27 cellular contexts compared by ENCODE assay signal in the genomic region with DNA sequence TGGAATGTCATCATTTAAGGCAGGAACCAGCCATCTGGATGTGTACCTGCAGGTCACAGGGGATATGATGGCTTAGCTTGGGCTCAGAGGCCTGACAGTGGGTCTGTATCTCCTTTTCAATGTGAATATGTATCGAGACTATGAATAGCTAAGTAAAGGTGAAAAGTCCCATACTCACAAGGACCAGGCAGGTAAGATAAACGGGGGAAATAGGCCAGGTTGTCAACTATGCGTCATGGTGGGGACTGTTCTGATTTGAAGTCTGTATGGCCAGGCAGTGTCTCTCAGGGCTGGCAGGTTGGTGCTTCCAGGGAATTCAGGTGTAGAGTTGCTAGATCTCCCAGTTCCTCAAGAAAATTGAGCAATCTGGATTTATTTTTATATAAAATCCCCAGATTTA.
"Had no signal": no experiment of that assay in that cellular context is flagged by ENCODE, and none has a peak within 500 bp of the region (broad histone marks: within the 10 kb centered on the region; RNA-seq: fewer than 3 reads in every experiment).

No MANE protein-coding gene starts in this region.

- DNase-seq: colonic mucosa; effector CD8-positive, alpha-beta T cell; foreskin keratinocyte; glutamatergic neuron; heart right ventricle; hippocampal formation; left ventricle myocardium superior; lower lobe of right lung; mucosa of descending colon; naive B cell; pancreas; retina; right lobe of liver; small intestine; stimulated activated CD4-positive, alpha-beta T cell treated with anti-CD3 and anti-CD28 coated beads, Interleukin-15, amount 100 ng/mL, for 24 hours; stimulated activated CD4-positive, alpha-beta T cell treated with anti-CD3 and anti-CD28 coated beads, Interleukin-2, amount 100 ng/mL, for 48 hours; stimulated activated naive B cell treated with anti-CD40 and anti-IgM and Interleukin-4, amounts not matched to agents 10 μg/mL and 1 μg/mL and 100 μg/mL, for 72 hours; upper lobe of left lung had no signal

- H3K27me3 Mint-ChIP-seq: dendritic cell treated with granulocyte-macrophage colony-stimulating factor and Interleukin-4, amounts not matched to agents 40 ng/mL and 50 ng/mL, for 4 days; naive B cell; natural killer cell treated with Interleukin-12 subunit alpha and Interleukin-12 subunit beta and Interleukin-15 and Interleukin-18, amount 100 ng/mL, for 72 hours; stimulated activated naive B cell treated with anti-CD40 and anti-IgM and Interleukin-4, amounts not matched to agents 10 μg/mL and 1 μg/mL and 100 μg/mL, for 72 hours; stimulated activated naive CD8-positive, alpha-beta T cell treated with anti-CD3 and anti-CD28 coated beads, Interleukin-15, Interleukin-2, amounts not matched to agents 100 ng/mL and 50 ng/mL, for 24 hours had no signal

- H3K36me3 Mint-ChIP-seq: naive B cell; stimulated activated naive B cell treated with anti-CD40 and anti-IgM and Interleukin-4, amounts not matched to agents 10 μg/mL and 1 μg/mL and 100 μg/mL, for 72 hours had no signal

- H3K4me1 ChIP-seq: colonic mucosa, esophagus muscularis mucosa, foreskin keratinocyte, gastroesophageal sphincter, lower lobe of right lung, pancreas, right lobe of liver, tibial nerve, upper lobe of left lung had no signal

- H3K9me3 Mint-ChIP-seq: neural crest cell had no signal

- H3K4me3 Mint-ChIP-seq: dendritic cell treated with granulocyte-macrophage colony-stimulating factor and Interleukin-4, amounts not matched to agents 40 ng/mL and 50 ng/mL, for 4 days; naive B cell; natural killer cell treated with Interleukin-12 subunit alpha and Interleukin-12 subunit beta and Interleukin-15 and Interleukin-18, amount 100 ng/mL, for 72 hours; neural crest cell; stimulated activated naive B cell treated with anti-CD40 and anti-IgM and Interleukin-4, amounts not matched to agents 10 μg/mL and 1 μg/mL and 100 μg/mL, for 72 hours; stimulated activated naive CD8-positive, alpha-beta T cell treated with anti-CD3 and anti-CD28 coated beads, Interleukin-15, Interleukin-2, amounts not matched to agents 100 ng/mL and 50 ng/mL, for 24 hours had no signal

- H3K4me3 ChIP-seq: colonic mucosa, esophagus muscularis mucosa, gastroesophageal sphincter, heart right ventricle, lower lobe of right lung, mucosa of descending colon, pancreas, right lobe of liver, thoracic aorta, tibial nerve, upper lobe of left lung had no signal

- H3K36me3 ChIP-seq: colonic mucosa, esophagus muscularis mucosa, gastroesophageal sphincter, heart right ventricle, lower lobe of right lung, neutrophil, pancreas, right lobe of liver, thoracic aorta, tibial nerve, upper lobe of left lung had no signal

- H3K27ac ChIP-seq: colonic mucosa, esophagus muscularis mucosa, foreskin keratinocyte, gastroesophageal sphincter, heart right ventricle, lower lobe of right lung, neutrophil, pancreas, right lobe of liver, thoracic aorta, tibial nerve, upper lobe of left lung had no signal

- H3K4me1 Mint-ChIP-seq: naive B cell; stimulated activated naive B cell treated with anti-CD40 and anti-IgM and Interleukin-4, amounts not matched to agents 10 μg/mL and 1 μg/mL and 100 μg/mL, for 72 hours had no signal

- H3K27ac Mint-ChIP-seq: dendritic cell treated with granulocyte-macrophage colony-stimulating factor and Interleukin-4, amounts not matched to agents 40 ng/mL and 50 ng/mL, for 4 days; natural killer cell treated with Interleukin-12 subunit alpha and Interleukin-12 subunit beta and Interleukin-15 and Interleukin-18, amount 100 ng/mL, for 72 hours; stimulated activated naive B cell treated with anti-CD40 and anti-IgM and Interleukin-4, amounts not matched to agents 10 μg/mL and 1 μg/mL and 100 μg/mL, for 72 hours; stimulated activated naive CD8-positive, alpha-beta T cell treated with anti-CD3 and anti-CD28 coated beads, Interleukin-15, Interleukin-2, amounts not matched to agents 100 ng/mL and 50 ng/mL, for 24 hours had no signal

- H3K27me3 ChIP-seq: colonic mucosa, esophagus muscularis mucosa, foreskin keratinocyte, gastroesophageal sphincter, heart right ventricle, neutrophil, pancreas, right lobe of liver, tibial nerve, upper lobe of left lung had no signal

- H3K9me3 ChIP-seq: colonic mucosa, esophagus muscularis mucosa, gastroesophageal sphincter, heart right ventricle, lower lobe of right lung, mucosa of descending colon, neutrophil, pancreas, right lobe of liver, thoracic aorta, tibial nerve, upper lobe of left lung had no signal

- ATAC-seq: foreskin keratinocyte; gastroesophageal sphincter; heart right ventricle; left ventricle myocardium superior; mucosa of descending colon; natural killer cell treated with Interleukin-12 subunit alpha and Interleukin-12 subunit beta and Interleukin-15 and Interleukin-18, amount 100 ng/mL, for 72 hours; pancreas; right lobe of liver; stimulated activated naive B cell treated with anti-CD40 and anti-IgM and Interleukin-4, amounts not matched to agents 10 μg/mL and 1 μg/mL and 100 μg/mL, for 72 hours had no signal
